In the genomic region with DNA sequence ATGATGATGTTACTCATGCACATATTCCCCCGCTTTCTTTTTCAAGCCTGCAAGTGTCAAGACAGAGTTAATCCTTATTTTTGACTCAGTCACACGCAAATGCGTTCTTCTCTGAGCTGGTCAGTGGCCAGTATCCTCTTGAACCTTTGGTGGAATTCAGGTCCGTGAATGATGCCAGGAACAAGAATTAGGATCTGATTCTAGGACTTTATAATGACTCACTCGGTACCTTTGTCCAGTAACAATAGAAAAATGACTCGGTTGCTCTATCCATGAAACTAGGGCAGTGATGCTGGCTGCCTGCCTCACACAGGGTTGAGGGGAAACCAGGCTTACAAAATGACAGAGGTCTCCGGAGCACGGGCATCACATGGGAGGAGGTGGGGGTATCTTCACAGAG, we compare ENCODE assay signal across 2 cellular contexts.
TF ChIP-seq lines count a peak whose summit lies in the region.

No MANE protein-coding gene starts in this region.

TF ChIP-seq in SK-N-SH treated with all-trans-retinoic acid at 6 μM for 48 hours, 23 proteins besides CTCF, POLR2A, EP300 and RAD21 (continued from another document):
- TF ChIP-seq, protein P1, sequence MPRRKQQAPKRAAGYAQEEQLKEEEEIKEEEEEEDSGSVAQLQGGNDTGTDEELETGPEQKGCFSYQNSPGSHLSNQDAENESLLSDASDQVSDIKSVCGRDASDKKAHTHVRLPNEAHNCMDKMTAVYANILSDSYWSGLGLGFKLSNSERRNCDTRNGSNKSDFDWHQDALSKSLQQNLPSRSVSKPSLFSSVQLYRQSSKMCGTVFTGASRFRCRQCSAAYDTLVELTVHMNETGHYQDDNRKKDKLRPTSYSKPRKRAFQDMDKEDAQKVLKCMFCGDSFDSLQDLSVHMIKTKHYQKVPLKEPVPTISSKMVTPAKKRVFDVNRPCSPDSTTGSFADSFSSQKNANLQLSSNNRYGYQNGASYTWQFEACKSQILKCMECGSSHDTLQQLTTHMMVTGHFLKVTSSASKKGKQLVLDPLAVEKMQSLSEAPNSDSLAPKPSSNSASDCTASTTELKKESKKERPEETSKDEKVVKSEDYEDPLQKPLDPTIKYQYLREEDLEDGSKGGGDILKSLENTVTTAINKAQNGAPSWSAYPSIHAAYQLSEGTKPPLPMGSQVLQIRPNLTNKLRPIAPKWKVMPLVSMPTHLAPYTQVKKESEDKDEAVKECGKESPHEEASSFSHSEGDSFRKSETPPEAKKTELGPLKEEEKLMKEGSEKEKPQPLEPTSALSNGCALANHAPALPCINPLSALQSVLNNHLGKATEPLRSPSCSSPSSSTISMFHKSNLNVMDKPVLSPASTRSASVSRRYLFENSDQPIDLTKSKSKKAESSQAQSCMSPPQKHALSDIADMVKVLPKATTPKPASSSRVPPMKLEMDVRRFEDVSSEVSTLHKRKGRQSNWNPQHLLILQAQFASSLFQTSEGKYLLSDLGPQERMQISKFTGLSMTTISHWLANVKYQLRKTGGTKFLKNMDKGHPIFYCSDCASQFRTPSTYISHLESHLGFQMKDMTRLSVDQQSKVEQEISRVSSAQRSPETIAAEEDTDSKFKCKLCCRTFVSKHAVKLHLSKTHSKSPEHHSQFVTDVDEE (CRISPR knock-in tag; IDR thresholded peaks at IDR 0.05): no peak
- no peak for TF ChIP-seq OSR1 (CRISPR knock-in tag; IDR thresholded peaks at IDR 0.05)
- TF ChIP-seq, protein P2, sequence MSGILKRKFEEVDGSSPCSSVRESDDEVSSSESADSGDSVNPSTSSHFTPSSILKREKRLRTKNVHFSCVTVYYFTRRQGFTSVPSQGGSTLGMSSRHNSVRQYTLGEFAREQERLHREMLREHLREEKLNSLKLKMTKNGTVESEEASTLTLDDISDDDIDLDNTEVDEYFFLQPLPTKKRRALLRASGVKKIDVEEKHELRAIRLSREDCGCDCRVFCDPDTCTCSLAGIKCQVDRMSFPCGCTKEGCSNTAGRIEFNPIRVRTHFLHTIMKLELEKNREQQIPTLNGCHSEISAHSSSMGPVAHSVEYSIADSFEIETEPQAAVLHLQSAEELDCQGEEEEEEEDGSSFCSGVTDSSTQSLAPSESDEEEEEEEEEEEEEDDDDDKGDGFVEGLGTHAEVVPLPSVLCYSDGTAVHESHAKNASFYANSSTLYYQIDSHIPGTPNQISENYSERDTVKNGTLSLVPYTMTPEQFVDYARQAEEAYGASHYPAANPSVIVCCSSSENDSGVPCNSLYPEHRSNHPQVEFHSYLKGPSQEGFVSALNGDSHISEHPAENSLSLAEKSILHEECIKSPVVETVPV (CRISPR knock-in tag; IDR thresholded peaks at IDR 0.05): no peak
- no peak for TF ChIP-seq SNAI2 (CRISPR knock-in tag; IDR thresholded peaks at IDR 0.05)
- TF ChIP-seq RARB (CRISPR knock-in tag; IDR thresholded peaks at IDR 0.05): no peak
- TF ChIP-seq, protein P3, sequence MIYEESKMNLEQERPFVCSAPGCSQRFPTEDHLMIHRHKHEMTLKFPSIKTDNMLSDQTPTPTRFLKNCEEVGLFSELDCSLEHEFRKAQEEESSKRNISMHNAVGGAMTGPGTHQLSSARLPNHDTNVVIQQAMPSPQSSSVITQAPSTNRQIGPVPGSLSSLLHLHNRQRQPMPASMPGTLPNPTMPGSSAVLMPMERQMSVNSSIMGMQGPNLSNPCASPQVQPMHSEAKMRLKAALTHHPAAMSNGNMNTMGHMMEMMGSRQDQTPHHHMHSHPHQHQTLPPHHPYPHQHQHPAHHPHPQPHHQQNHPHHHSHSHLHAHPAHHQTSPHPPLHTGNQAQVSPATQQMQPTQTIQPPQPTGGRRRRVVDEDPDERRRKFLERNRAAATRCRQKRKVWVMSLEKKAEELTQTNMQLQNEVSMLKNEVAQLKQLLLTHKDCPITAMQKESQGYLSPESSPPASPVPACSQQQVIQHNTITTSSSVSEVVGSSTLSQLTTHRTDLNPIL (CRISPR knock-in tag; IDR thresholded peaks at IDR 0.05; ENCODE audit: low read depth): no peak
- no peak for TF ChIP-seq ZC3H10 (CRISPR knock-in tag; IDR thresholded peaks at IDR 0.05)
- no peak for TF ChIP-seq ZNF8 (CRISPR knock-in tag; IDR thresholded peaks at IDR 0.05)
- TF ChIP-seq TOX (CRISPR knock-in tag; IDR thresholded peaks at IDR 0.05; ENCODE audit: borderline replicate concordance): no peak
TF ChIP-seq in SK-N-SH treated with all-trans-retinoic acid at 6 μM for 48 hours: peak in this region for 0.

TF ChIP-seq in SK-N-SH, 30 proteins besides CTCF, POLR2A, EP300 and RAD21 (continued from another document):
- TF ChIP-seq, protein P4, sequence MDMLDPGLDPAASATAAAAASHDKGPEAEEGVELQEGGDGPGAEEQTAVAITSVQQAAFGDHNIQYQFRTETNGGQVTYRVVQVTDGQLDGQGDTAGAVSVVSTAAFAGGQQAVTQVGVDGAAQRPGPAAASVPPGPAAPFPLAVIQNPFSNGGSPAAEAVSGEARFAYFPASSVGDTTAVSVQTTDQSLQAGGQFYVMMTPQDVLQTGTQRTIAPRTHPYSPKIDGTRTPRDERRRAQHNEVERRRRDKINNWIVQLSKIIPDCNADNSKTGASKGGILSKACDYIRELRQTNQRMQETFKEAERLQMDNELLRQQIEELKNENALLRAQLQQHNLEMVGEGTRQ (IDR thresholded peaks at IDR 0.05; ENCODE audit: borderline replicate concordance, low read depth, low read length): no peak
